Comparison of ENCODE assay signal across 1 cellular context in the genomic region with DNA sequence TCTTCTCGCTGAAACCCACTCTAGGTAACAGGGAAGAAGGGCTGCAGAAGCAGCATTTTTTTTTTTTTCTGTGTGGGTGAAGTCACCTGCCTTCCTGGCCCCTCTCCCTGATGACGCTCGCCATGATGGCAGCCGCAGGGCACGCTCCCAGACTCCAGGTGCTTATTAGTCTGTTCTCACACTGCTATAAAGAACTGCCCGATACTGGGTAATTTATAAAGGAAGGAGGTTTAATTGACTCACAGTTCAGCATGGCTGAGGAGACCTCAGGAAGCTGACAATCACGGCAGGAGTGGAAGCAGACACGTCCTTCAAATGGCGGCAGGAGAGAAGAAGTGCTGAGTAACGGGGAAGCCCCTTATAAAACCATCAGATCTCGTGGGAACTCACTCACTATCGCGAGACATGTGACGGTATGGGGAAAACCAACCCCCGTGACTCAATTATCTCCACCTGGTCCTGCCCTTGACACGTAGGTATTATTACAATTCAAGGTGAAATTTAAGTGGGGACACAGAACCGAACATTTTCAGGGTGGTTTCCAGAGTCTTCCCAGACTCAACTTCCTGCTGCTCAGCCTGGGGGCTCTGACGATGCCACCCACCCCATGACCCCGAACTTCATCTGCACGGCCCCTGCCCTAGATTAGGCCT.
TF ChIP-seq lines count a peak whose summit lies in the region.

No MANE protein-coding gene starts in this region.

TF ChIP-seq in HepG2, 621 proteins besides CTCF, POLR2A, EP300 and RAD21:
- peak; percentile 84 for TF ChIP-seq CHD2 (IDR thresholded peaks at IDR 0.05; ENCODE audit: low read depth, low read length)
- no peak for TF ChIP-seq U2AF1 (optimal IDR thresholded peaks at IDR 0.05; ENCODE audit: low read depth, low read length)
